In the genomic region with DNA sequence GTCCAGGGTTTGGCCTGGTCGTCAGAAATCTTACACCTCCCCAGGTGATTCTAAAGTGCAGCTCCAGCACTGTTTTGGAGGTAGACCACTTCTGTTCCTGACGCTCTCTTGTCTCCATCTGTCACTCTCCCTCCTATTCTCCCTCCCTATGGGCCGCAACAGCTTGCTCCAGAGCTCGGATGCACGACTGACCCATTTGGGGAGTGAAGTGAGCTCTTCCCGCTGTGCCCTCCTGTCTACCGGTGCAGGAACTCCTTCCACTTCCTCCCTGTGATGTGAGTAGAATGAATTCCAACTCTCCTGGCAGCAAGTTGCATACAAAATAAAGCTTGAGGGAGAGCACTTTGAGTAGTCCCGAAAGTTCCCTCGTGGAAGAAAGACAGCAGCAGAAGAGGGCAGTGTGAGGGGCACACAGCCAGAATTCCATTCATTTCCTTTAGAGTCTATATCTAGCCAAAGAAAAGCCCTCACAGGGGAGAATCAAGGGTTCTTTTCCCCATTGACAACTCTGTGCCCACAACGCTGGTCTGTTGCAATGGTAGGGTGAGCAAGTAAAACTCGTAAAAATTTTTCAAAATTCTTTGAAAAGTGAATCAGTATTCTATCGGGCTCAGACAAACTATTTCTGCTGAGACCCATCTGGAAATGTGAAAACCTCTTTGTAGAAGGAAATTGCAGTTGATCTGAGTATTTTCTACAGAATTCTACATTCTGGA, we compare ENCODE assay signal across 1 cellular context.
TF ChIP-seq lines count a peak whose summit lies in the region.

No MANE protein-coding gene starts in this region.

TF ChIP-seq in GM23338, 12 proteins besides CTCF, POLR2A, EP300 and RAD21 (continued from another document):
- TF ChIP-seq, protein P1, sequence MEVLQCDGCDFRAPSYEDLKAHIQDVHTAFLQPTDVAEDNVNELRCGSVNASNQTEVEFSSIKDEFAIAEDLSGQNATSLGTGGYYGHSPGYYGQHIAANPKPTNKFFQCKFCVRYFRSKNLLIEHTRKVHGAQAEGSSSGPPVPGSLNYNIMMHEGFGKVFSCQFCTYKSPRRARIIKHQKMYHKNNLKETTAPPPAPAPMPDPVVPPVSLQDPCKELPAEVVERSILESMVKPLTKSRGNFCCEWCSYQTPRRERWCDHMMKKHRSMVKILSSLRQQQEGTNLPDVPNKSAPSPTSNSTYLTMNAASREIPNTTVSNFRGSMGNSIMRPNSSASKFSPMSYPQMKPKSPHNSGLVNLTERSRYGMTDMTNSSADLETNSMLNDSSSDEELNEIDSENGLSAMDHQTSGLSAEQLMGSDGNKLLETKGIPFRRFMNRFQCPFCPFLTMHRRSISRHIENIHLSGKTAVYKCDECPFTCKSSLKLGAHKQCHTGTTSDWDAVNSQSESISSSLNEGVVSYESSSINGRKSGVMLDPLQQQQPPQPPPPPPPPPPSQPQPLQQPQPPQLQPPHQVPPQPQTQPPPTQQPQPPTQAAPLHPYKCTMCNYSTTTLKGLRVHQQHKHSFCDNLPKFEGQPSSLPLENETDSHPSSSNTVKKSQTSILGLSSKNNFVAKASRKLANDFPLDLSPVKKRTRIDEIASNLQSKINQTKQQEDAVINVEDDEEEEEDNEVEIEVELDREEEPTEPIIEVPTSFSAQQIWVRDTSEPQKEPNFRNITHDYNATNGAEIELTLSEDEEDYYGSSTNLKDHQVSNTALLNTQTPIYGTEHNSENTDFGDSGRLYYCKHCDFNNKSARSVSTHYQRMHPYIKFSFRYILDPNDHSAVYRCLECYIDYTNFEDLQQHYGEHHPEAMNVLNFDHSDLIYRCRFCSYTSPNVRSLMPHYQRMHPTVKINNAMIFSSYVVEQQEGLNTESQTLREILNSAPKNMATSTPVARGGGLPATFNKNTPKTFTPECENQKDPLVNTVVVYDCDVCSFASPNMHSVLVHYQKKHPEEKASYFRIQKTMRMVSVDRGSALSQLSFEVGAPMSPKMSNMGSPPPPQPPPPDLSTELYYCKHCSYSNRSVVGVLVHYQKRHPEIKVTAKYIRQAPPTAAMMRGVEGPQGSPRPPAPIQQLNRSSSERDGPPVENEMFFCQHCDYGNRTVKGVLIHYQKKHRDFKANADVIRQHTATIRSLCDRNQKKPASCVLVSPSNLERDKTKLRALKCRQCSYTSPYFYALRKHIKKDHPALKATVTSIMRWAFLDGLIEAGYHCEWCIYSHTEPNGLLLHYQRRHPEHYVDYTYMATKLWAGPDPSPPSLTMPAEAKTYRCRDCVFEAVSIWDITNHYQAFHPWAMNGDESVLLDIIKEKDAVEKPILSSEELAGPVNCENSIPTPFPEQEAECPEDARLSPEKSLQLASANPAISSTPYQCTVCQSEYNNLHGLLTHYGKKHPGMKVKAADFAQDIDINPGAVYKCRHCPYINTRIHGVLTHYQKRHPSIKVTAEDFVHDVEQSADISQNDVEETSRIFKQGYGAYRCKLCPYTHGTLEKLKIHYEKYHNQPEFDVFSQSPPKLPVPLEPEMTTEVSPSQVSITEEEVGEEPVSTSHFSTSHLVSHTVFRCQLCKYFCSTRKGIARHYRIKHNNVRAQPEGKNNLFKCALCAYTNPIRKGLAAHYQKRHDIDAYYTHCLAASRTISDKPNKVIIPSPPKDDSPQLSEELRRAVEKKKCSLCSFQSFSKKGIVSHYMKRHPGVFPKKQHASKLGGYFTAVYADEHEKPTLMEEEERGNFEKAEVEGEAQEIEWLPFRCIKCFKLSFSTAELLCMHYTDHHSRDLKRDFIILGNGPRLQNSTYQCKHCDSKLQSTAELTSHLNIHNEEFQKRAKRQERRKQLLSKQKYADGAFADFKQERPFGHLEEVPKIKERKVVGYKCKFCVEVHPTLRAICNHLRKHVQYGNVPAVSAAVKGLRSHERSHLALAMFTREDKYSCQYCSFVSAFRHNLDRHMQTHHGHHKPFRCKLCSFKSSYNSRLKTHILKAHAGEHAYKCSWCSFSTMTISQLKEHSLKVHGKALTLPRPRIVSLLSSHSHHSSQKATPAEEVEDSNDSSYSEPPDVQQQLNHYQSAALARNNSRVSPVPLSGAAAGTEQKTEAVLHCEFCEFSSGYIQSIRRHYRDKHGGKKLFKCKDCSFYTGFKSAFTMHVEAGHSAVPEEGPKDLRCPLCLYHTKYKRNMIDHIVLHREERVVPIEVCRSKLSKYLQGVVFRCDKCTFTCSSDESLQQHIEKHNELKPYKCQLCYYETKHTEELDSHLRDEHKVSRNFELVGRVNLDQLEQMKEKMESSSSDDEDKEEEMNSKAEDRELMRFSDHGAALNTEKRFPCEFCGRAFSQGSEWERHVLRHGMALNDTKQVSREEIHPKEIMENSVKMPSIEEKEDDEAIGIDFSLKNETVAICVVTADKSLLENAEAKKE (CRISPR knock-in tag; IDR thresholded peaks at IDR 0.05): no peak
- TF ChIP-seq EZH2phosphoT487 (IDR thresholded peaks at IDR 0.05; ENCODE audit: unreplicated experiment) (no peak), NANOG (IDR thresholded peaks at IDR 0.05; ENCODE audit: borderline replicate concordance) (no peak), POLR2AphosphoS5 (IDR thresholded peaks at IDR 0.05; ENCODE audit: low read depth) (no peak), ZNF114 (CRISPR knock-in tag; IDR thresholded peaks at IDR 0.05) (no peak)
- TF ChIP-seq, protein P2, sequence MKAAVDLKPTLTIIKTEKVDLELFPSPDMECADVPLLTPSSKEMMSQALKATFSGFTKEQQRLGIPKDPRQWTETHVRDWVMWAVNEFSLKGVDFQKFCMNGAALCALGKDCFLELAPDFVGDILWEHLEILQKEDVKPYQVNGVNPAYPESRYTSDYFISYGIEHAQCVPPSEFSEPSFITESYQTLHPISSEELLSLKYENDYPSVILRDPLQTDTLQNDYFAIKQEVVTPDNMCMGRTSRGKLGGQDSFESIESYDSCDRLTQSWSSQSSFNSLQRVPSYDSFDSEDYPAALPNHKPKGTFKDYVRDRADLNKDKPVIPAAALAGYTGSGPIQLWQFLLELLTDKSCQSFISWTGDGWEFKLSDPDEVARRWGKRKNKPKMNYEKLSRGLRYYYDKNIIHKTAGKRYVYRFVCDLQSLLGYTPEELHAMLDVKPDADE (IDR thresholded peaks at IDR 0.05): no peak
TF ChIP-seq in GM23338: peak in this region for 0.
